ENCODE assay signal across 8 cellular contexts in the genomic region with DNA sequence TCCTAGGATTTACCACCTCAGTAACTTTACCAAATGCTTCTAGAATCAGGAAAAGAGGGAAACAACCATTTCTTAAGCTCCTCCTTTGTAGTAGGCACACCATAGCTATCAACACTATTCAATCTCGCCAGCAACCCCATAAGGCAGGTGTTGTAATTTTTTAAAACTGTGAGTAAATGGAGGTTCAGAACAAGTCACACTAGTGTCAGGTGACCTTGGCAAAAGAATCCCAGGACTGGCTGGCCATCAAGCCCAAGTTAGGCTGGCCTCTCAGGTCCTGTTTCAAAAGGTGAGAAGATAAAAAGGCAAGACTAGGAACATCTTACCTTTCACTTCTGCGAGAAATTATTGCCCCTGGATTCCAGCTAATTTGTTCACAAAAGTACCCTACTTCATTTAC. TPM values are rescaled to one million over a fixed set of nuclear protein-coding genes. Genes with fewer than 3 reads are reported as not detected.
DNase-seq lines count a peak whose midpoint lies in the region; TF ChIP-seq lines count a peak whose summit lies in the region.

No MANE protein-coding gene starts in this region.

- no peaks in the 10 kb centered on the region for H3K27me3 Mint-ChIP-seq in activated CD4-positive, alpha-beta T cell treated with anti-CD3 and anti-CD28 coated beads, Interleukin-2, amount 10 ng/mL, durations not matched to agents 7 days and 5 days

- TF ChIP-seq CTCF in astrocyte of the cerebellum (IDR thresholded peaks at IDR 0.05; ENCODE audit: low read depth, low read length, missing control alignments) (no peak), liver (IDR thresholded peaks at IDR 0.05; ENCODE audit: low read depth, low read length, missing input control) (no peak), testis (IDR thresholded peaks at IDR 0.05) (no peak)

- no peak for TF ChIP-seq RAD21 in liver (IDR thresholded peaks at IDR 0.05)

- H3K36me3 ChIP-seq in liver (ENCODE audit: control insufficient read depth in 4 of 4, insufficient read depth in 3 of 4, low read depth in 1 of 4, low read length in 3 of 4) (peaks cover 0 to 4% (median 0%) of the 10 kb centered on the region in 4 donors), testis (ENCODE audit: low read depth, missing control alignments) (no peaks in the 10 kb centered on the region)

- peaks cover 1 to 19% (median 12%) of the 10 kb centered on the region in 4 donors for H3K4me1 ChIP-seq in liver (ENCODE audit: control insufficient read depth in 4 of 4, insufficient read depth in 4 of 4, low read length in 3 of 4)
- no peaks in the 10 kb centered on the region for H3K4me1 ChIP-seq in testis

- intact Hi-C loops in testis (cut with DNase I; ENCODE audit: low total_unique reads), result no loop called here

- peak overlapping the region; percentile 91 for H3K4me3 Mint-ChIP-seq in activated CD4-positive, alpha-beta T cell treated with anti-CD3 and anti-CD28 coated beads, Interleukin-2, amount 10 ng/mL, durations not matched to agents 7 days and 5 days

- H3K27me3 ChIP-seq in liver (ENCODE audit: control insufficient read depth in 4 of 4, insufficient read depth in 4 of 4, low read length in 3 of 4), result no peaks in the 10 kb centered on the region
- no peaks in the 10 kb centered on the region for H3K27me3 ChIP-seq in testis

- in situ Hi-C loops in astrocyte of the cerebellum (cut with HindIII; ENCODE audit: low sequenced_read_pairs), result no loop called here
- in situ Hi-C loops in KBM-7 (cut with MboI; ENCODE audit: low pct_unique_long_range_greater_than_20kb, low sequenced_read_pairs), result no loop called here

- WGBS in liver, result 12% methylated on average over 2 of the region's 2 CpGs
- WGBS in testis, 2 donors, result 20 to 21% methylated on average over 2 of the region's 2 CpGs

- H3K27ac Mint-ChIP-seq in activated CD4-positive, alpha-beta T cell treated with anti-CD3 and anti-CD28 coated beads, Interleukin-2, amount 10 ng/mL, durations not matched to agents 7 days and 5 days, result peak overlapping the region; percentile 92

- H3K4me1 Mint-ChIP-seq in activated CD4-positive, alpha-beta T cell treated with anti-CD3 and anti-CD28 coated beads, Interleukin-2, amount 10 ng/mL, durations not matched to agents 7 days and 5 days, result peaks cover 33% of the 10 kb centered on the region

- H3K9me3 Mint-ChIP-seq in activated CD4-positive, alpha-beta T cell treated with anti-CD3 and anti-CD28 coated beads, Interleukin-2, amount 10 ng/mL, durations not matched to agents 7 days and 5 days, result no peaks in the 10 kb centered on the region

- peak overlapping the region; percentile 82 to 98 for H3K9ac ChIP-seq in liver (ENCODE audit: low read depth in 1 of 2, low read length in 2 of 2)

- no peaks in the 10 kb centered on the region for H3K36me3 Mint-ChIP-seq in activated CD4-positive, alpha-beta T cell treated with anti-CD3 and anti-CD28 coated beads, Interleukin-2, amount 10 ng/mL, durations not matched to agents 7 days and 5 days (ENCODE audit: low read depth)

- TF ChIP-seq POLR2A in testis (IDR thresholded peaks at IDR 0.05), result no peak

- H3K4me3 ChIP-seq in astrocyte of the cerebellum (ENCODE audit: low read depth, low read length) (peak overlapping the region; percentile 100), liver (ENCODE audit: low read depth in 1 of 3, low read length in 3 of 3) (peak overlapping the region; percentile 66 to 95 (median 94)), testis (peak overlapping the region; percentile 86 to 90)

- H3K27ac ChIP-seq in liver (ENCODE audit: low read depth in 1 of 2, low read length in 2 of 2) (peak overlapping the region; percentile 55 to 72), testis (peak overlapping the region in 1 of 2 donors; percentile 71)

- CTCF ChIA-PET in activated CD4-positive, alpha-beta T cell treated with anti-CD3 and anti-CD28 coated beads, Interleukin-2, amount 10 ng/mL, durations not matched to agents 7 days and 5 days (lab: Charles Lee), result interaction anchor here (1.1 to 1.9 kb wide), 3 partner anchors 10 to 44 kb away, joined by 4 to 13 read pairs (median 5); a partner anchor contains a TSS

- POLR2A ChIA-PET in activated CD4-positive, alpha-beta T cell treated with anti-CD3 and anti-CD28 coated beads, Interleukin-2, amount 10 ng/mL, durations not matched to agents 7 days and 5 days (lab: Charles Lee), result interaction anchor here (0.6 to 1.1 kb wide), 2 partner anchors 10 to 1109 kb away, joined by 3 read pairs; no protein-coding TSS in a partner anchor

- no peak for DNase-seq in activated CD4-positive, alpha-beta T cell treated with anti-CD3 and anti-CD28 coated beads, Interleukin-2, amount 10 ng/mL, durations not matched to agents 7 days and 5 days
- DNase-seq in activated CD4-positive, alpha-beta T cell treated with anti-CD3 and anti-CD28 coated beads, Interleukin-2, amount 50 U/mL, for 1 hour, result no peak
- DNase-seq in astrocyte of the cerebellum (ENCODE audit: low read depth), result no peak
- DNase-seq in testis, result no peak
- no peak for DNase-seq in KBM-7
- no peak for DNase-seq in effector CD8-positive, alpha-beta T cell (lab: John Stamatoyannopoulos, UW)
- no peak for DNase-seq in stimulated activated CD4-positive, alpha-beta T cell treated with anti-CD3 and anti-CD28 coated beads, Interleukin-4, amount 100 ng/mL, for 24 hours

- H3K9me3 ChIP-seq in liver (ENCODE audit: control insufficient read depth in 4 of 4, low read length in 3 of 4) (no peaks in the 10 kb centered on the region), testis (no peaks in the 10 kb centered on the region)

TF ChIP-seq in liver, 16 proteins besides CTCF, POLR2A, EP300 and RAD21 (continues in another document):
- no peak for TF ChIP-seq RXRA (IDR thresholded peaks at IDR 0.05)
- TF ChIP-seq, protein P1, sequence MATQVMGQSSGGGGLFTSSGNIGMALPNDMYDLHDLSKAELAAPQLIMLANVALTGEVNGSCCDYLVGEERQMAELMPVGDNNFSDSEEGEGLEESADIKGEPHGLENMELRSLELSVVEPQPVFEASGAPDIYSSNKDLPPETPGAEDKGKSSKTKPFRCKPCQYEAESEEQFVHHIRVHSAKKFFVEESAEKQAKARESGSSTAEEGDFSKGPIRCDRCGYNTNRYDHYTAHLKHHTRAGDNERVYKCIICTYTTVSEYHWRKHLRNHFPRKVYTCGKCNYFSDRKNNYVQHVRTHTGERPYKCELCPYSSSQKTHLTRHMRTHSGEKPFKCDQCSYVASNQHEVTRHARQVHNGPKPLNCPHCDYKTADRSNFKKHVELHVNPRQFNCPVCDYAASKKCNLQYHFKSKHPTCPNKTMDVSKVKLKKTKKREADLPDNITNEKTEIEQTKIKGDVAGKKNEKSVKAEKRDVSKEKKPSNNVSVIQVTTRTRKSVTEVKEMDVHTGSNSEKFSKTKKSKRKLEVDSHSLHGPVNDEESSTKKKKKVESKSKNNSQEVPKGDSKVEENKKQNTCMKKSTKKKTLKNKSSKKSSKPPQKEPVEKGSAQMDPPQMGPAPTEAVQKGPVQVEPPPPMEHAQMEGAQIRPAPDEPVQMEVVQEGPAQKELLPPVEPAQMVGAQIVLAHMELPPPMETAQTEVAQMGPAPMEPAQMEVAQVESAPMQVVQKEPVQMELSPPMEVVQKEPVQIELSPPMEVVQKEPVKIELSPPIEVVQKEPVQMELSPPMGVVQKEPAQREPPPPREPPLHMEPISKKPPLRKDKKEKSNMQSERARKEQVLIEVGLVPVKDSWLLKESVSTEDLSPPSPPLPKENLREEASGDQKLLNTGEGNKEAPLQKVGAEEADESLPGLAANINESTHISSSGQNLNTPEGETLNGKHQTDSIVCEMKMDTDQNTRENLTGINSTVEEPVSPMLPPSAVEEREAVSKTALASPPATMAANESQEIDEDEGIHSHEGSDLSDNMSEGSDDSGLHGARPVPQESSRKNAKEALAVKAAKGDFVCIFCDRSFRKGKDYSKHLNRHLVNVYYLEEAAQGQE (IDR thresholded peaks at IDR 0.05), result no peak
- TF ChIP-seq, protein P2, sequence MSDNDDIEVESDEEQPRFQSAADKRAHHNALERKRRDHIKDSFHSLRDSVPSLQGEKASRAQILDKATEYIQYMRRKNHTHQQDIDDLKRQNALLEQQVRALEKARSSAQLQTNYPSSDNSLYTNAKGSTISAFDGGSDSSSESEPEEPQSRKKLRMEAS (IDR thresholded peaks at IDR 0.05), result no peak
- no peak for TF ChIP-seq HNF4A (conservative IDR thresholded peaks at IDR 0.05)
- no peak for TF ChIP-seq SP1 (IDR thresholded peaks at IDR 0.05)
- TF ChIP-seq FOXA2 (IDR thresholded peaks at IDR 0.05), result no peak
- TF ChIP-seq TAF1 (conservative IDR thresholded peaks at IDR 0.05), result no peak
- TF ChIP-seq JUND (IDR thresholded peaks at IDR 0.05), result no peak
- TF ChIP-seq, protein P3, sequence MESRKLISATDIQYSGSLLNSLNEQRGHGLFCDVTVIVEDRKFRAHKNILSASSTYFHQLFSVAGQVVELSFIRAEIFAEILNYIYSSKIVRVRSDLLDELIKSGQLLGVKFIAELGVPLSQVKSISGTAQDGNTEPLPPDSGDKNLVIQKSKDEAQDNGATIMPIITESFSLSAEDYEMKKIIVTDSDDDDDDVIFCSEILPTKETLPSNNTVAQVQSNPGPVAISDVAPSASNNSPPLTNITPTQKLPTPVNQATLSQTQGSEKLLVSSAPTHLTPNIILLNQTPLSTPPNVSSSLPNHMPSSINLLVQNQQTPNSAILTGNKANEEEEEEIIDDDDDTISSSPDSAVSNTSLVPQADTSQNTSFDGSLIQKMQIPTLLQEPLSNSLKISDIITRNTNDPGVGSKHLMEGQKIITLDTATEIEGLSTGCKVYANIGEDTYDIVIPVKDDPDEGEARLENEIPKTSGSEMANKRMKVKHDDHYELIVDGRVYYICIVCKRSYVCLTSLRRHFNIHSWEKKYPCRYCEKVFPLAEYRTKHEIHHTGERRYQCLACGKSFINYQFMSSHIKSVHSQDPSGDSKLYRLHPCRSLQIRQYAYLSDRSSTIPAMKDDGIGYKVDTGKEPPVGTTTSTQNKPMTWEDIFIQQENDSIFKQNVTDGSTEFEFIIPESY (IDR thresholded peaks at IDR 0.05), result no peak
- TF ChIP-seq YY1 (IDR thresholded peaks at IDR 0.05), result no peak
- no peak for TF ChIP-seq HNF4G (IDR thresholded peaks at IDR 0.05)
- no peak for TF ChIP-seq GABPA (IDR thresholded peaks at IDR 0.05 in 1 of 2, conservative IDR thresholded peaks at IDR 0.05 in 1 of 2)

RNA-seq across cellular contexts. Expression of a gene that starts 0.7 kb away (rescaled TPM):
- 10 to 100 TPM; 45.6 to 51.6 TPM for total RNA-seq in activated CD4-positive, alpha-beta T cell treated with anti-CD3 and anti-CD28 coated beads, Interleukin-2, amount 10 ng/mL, durations not matched to agents 7 days and 5 days
- 10 to 100 TPM in 1 of 2 donors, 1 to 10 TPM in 1; 9.7 to 26.9 TPM for total RNA-seq in liver
- polyA plus RNA-seq in liver, result 1 to 10 TPM; 6.0 to 7.9 TPM
- 10 to 100 TPM; 65.5 to 70.5 TPM for total RNA-seq in testis
- 19.1 TPM for polyA plus RNA-seq in testis (ENCODE audit: insufficient read depth, low read depth, low replicate concordance)

RNA-seq across cellular contexts. Expression of a gene that starts 29.2 kb away (rescaled TPM):
- 10 to 100 TPM; 15.1 to 20.4 TPM for total RNA-seq in activated CD4-positive, alpha-beta T cell treated with anti-CD3 and anti-CD28 coated beads, Interleukin-2, amount 10 ng/mL, durations not matched to agents 7 days and 5 days
- total RNA-seq in liver (10 to 100 TPM; 11.4 to 15.5 TPM), testis (10 to 100 TPM; 22.4 to 22.7 TPM)
- polyA plus RNA-seq in liver (1 to 10 TPM; 1.8 to 6.4 TPM), testis (ENCODE audit: insufficient read depth, low read depth, low replicate concordance) (17.4 TPM)
